Comparison of ENCODE assay signal across 9 cellular contexts in genomic region chr5:85717203-85717563, GRCh38.
"Had no signal": no experiment of that assay in that cellular context is flagged by ENCODE, and none has a peak within 500 bp of the region (broad histone marks: within the 10 kb centered on the region; RNA-seq: fewer than 3 reads in every experiment).

No MANE protein-coding gene starts in this region.

- H3K27ac ChIP-seq: GM23248, HL-60 had no signal

- FAIRE-seq: H54, K562 had no signal

- H3K9ac ChIP-seq: GM23248 had no signal

- H2AFZ ChIP-seq: GM23248 had no signal

- DNase-seq: GM23248, GOT3, HCEC 1CT, IMR-90, Kasumi-1, KG1 had no signal

- ATAC-seq: K562 had no signal

- H3K4me3 ChIP-seq: GM23248, K562 had no signal
